In genomic region chr7:56811081-56811480, GRCh38 we compare ENCODE assay signal across 20 cellular contexts.
"Had no signal": no experiment of that assay in that cellular context is flagged by ENCODE, and none has a peak within 500 bp of the region (broad histone marks: within the 10 kb centered on the region; RNA-seq: fewer than 3 reads in every experiment).

No MANE protein-coding gene starts in this region.

- H3K27me3 ChIP-seq: dorsolateral prefrontal cortex, esophagus squamous epithelium, gastrocnemius medialis, heart right ventricle, left lung had no signal

- H3K27ac ChIP-seq: coronary artery, dorsolateral prefrontal cortex, esophagus squamous epithelium, gastrocnemius medialis, heart right ventricle, left lung, lower lobe of right lung had no signal

- H3K9me3 ChIP-seq: gastrocnemius medialis, lower lobe of right lung had no signal

- H3K4me3 ChIP-seq: coronary artery, dorsolateral prefrontal cortex, esophagus squamous epithelium, gastrocnemius medialis, heart right ventricle, left lung, lower lobe of right lung had no signal

- ATAC-seq: gastrocnemius medialis; heart right ventricle; left cardiac atrium; left lung; left ventricle myocardium superior; lower lobe of right lung; naive thymus-derived CD4-positive, alpha-beta T cell had no signal

- H3K4me1 ChIP-seq: esophagus squamous epithelium, gastrocnemius medialis, heart right ventricle, left lung, lower lobe of right lung had no signal

- H3K36me3 ChIP-seq: esophagus squamous epithelium, gastrocnemius medialis, heart right ventricle, left lung, lower lobe of right lung had no signal

- DNase-seq: dermis blood vessel endothelial cell; dorsolateral prefrontal cortex; effector CD4-positive, alpha-beta T cell; effector memory CD4-positive, alpha-beta T cell; esophagus squamous epithelium; foreskin fibroblast; foreskin melanocyte; gastrocnemius medialis; glutamatergic neuron; head of caudate nucleus; heart right ventricle; hippocampal formation; left cardiac atrium; left ventricle myocardium superior; lower lobe of right lung; mesenchymal stem cell; midbrain; naive thymus-derived CD4-positive, alpha-beta T cell had no signal
